In the genomic region with DNA sequence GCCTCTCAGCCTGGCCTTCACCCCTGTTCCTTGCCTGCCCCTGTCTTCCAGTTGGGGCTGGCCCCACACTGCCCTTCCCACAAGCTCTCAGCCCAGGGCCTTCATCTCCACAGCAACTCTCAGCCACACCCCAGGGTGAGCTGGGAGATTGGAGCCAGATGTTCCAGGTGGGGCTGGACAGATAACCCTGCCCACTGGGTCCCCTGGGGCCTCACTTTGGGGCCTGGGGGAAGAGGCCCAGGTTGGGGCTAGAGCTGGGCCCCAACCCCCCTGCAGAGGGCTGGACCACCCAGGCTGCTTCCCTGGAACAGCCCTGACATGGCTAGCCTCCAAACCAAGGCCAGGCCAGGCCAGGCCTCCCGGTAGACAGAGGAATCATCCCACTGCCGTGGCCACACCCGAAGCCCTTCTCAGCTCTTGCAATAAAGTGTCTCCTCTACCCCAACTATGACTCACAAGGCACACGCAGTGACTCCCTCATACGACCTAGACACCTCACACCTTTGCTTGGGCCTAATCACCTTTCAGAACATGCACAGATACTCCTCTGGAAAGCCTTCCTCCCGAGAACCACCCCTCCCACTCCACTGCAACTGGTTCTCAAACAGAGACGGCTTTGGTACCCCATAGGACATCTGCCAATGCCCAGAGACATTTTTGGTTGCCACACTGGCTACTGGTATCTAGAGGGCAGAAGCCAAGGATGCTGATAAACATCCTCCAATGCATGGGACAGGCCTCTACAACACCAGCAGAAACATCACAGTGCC, we compare ENCODE assay signal across 1 cellular context.
A peak's percentile ranks its signal among the peaks of the same experiment; 100 is the strongest.
TF ChIP-seq lines count a peak whose summit lies in the region.

No MANE protein-coding gene starts in this region.

TF ChIP-seq in K562, 482 proteins besides CTCF, POLR2A, EP300 and RAD21 (continued from another document and continues in another):
- TF ChIP-seq, protein P1, sequence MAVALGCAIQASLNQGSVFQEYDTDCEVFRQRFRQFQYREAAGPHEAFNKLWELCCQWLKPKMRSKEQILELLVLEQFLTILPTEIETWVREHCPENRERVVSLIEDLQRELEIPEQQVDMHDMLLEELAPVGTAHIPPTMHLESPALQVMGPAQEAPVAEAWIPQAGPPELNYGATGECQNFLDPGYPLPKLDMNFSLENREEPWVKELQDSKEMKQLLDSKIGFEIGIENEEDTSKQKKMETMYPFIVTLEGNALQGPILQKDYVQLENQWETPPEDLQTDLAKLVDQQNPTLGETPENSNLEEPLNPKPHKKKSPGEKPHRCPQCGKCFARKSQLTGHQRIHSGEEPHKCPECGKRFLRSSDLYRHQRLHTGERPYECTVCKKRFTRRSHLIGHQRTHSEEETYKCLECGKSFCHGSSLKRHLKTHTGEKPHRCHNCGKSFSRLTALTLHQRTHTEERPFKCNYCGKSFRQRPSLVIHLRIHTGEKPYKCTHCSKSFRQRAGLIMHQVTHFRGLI (CRISPR knock-in tag; IDR thresholded peaks at IDR 0.05) = no peak
- TF ChIP-seq, protein P2, sequence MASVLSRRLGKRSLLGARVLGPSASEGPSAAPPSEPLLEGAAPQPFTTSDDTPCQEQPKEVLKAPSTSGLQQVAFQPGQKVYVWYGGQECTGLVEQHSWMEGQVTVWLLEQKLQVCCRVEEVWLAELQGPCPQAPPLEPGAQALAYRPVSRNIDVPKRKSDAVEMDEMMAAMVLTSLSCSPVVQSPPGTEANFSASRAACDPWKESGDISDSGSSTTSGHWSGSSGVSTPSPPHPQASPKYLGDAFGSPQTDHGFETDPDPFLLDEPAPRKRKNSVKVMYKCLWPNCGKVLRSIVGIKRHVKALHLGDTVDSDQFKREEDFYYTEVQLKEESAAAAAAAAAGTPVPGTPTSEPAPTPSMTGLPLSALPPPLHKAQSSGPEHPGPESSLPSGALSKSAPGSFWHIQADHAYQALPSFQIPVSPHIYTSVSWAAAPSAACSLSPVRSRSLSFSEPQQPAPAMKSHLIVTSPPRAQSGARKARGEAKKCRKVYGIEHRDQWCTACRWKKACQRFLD (CRISPR knock-in tag; IDR thresholded peaks at IDR 0.05) = peak; percentile 73; the same call in 1 of the 2 replicates
- TF ChIP-seq, protein P3, sequence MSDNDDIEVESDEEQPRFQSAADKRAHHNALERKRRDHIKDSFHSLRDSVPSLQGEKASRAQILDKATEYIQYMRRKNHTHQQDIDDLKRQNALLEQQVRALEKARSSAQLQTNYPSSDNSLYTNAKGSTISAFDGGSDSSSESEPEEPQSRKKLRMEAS (CRISPR knock-in tag; IDR thresholded peaks at IDR 0.05) = no peak; the same call in 1 of the 2 replicates
- TF ChIP-seq RBM15 (IDR thresholded peaks at IDR 0.05; ENCODE audit: insufficient read depth, low read length) (no peak), NR3C1 (CRISPR knock-in tag; IDR thresholded peaks at IDR 0.05) (no peak), ZNF696 (CRISPR knock-in tag; conservative IDR thresholded peaks at IDR 0.05) (no peak), ZNF143 (CRISPR knock-in tag; IDR thresholded peaks at IDR 0.05) (no peak), KLF6 (CRISPR knock-in tag; IDR thresholded peaks at IDR 0.05; ENCODE audit: borderline replicate concordance) (no peak), PHTF2 (CRISPR knock-in tag; IDR thresholded peaks at IDR 0.05) (no peak), ZNF134 (CRISPR knock-in tag; conservative IDR thresholded peaks at IDR 0.05) (no peak; the same call in 1 of the 2 replicates), ZNF583 (CRISPR knock-in tag; IDR thresholded peaks at IDR 0.05) (no peak; the same call in 1 of the 2 replicates), CAMTA2 (CRISPR knock-in tag; conservative IDR thresholded peaks at IDR 0.05) (no peak), FOXM1 (IDR thresholded peaks at IDR 0.05; ENCODE audit: low read depth) (peak; percentile 78), FOXM1 (CRISPR knock-in tag; IDR thresholded peaks at IDR 0.05; ENCODE audit: low read depth) (no peak), KAT2B (IDR thresholded peaks at IDR 0.05; ENCODE audit: low read depth, low read length) (no peak), CBX2 (IDR thresholded peaks at IDR 0.05; ENCODE audit: insufficient read depth, low read length, poor library complexity, severe bottlenecking) (no peak), GATA2 (CRISPR knock-in tag; IDR thresholded peaks at IDR 0.05) (peak; percentile 97), MYBL2 (IDR thresholded peaks at IDR 0.05; ENCODE audit: low read depth) (no peak), MYBL2 (CRISPR knock-in tag; IDR thresholded peaks at IDR 0.05; ENCODE audit: borderline replicate concordance) (no peak), GATAD2B (IDR thresholded peaks at IDR 0.05; ENCODE audit: borderline replicate concordance) (peak; percentile 96), NBN (IDR thresholded peaks at IDR 0.05; ENCODE audit: low read depth) (peak; percentile 73), ZNF785 (CRISPR knock-in tag; IDR thresholded peaks at IDR 0.05) (no peak), ZNF316 (IDR thresholded peaks at IDR 0.05) (no peak), TRIM28 (IDR thresholded peaks at IDR 0.05) (no peak; the same call in 1 of the 2 replicates), STAT5A (IDR thresholded peaks at IDR 0.05; ENCODE audit: borderline replicate concordance, low read length) (peak; percentile 88), ZNF133 (CRISPR knock-in tag; IDR thresholded peaks at IDR 0.05) (no peak), BCL6 (CRISPR knock-in tag; IDR thresholded peaks at IDR 0.05) (no peak)
- TF ChIP-seq, protein P4, sequence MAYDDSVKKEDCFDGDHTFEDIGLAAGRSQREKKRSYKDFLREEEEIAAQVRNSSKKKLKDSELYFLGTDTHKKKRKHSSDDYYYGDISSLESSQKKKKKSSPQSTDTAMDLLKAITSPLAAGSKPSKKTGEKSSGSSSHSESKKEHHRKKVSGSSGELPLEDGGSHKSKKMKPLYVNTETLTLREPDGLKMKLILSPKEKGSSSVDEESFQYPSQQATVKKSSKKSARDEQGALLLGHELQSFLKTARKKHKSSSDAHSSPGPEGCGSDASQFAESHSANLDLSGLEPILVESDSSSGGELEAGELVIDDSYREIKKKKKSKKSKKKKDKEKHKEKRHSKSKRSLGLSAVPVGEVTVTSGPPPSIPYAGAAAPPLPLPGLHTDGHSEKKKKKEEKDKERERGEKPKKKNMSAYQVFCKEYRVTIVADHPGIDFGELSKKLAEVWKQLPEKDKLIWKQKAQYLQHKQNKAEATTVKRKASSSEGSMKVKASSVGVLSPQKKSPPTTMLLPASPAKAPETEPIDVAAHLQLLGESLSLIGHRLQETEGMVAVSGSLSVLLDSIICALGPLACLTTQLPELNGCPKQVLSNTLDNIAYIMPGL (CRISPR knock-in tag; IDR thresholded peaks at IDR 0.05) = peak; percentile 48; the same call in 1 of the 2 replicates
- TF ChIP-seq, protein P5, sequence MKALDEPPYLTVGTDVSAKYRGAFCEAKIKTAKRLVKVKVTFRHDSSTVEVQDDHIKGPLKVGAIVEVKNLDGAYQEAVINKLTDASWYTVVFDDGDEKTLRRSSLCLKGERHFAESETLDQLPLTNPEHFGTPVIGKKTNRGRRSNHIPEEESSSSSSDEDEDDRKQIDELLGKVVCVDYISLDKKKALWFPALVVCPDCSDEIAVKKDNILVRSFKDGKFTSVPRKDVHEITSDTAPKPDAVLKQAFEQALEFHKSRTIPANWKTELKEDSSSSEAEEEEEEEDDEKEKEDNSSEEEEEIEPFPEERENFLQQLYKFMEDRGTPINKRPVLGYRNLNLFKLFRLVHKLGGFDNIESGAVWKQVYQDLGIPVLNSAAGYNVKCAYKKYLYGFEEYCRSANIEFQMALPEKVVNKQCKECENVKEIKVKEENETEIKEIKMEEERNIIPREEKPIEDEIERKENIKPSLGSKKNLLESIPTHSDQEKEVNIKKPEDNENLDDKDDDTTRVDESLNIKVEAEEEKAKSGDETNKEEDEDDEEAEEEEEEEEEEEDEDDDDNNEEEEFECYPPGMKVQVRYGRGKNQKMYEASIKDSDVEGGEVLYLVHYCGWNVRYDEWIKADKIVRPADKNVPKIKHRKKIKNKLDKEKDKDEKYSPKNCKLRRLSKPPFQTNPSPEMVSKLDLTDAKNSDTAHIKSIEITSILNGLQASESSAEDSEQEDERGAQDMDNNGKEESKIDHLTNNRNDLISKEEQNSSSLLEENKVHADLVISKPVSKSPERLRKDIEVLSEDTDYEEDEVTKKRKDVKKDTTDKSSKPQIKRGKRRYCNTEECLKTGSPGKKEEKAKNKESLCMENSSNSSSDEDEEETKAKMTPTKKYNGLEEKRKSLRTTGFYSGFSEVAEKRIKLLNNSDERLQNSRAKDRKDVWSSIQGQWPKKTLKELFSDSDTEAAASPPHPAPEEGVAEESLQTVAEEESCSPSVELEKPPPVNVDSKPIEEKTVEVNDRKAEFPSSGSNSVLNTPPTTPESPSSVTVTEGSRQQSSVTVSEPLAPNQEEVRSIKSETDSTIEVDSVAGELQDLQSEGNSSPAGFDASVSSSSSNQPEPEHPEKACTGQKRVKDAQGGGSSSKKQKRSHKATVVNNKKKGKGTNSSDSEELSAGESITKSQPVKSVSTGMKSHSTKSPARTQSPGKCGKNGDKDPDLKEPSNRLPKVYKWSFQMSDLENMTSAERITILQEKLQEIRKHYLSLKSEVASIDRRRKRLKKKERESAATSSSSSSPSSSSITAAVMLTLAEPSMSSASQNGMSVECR (CRISPR knock-in tag; IDR thresholded peaks at IDR 0.05) = peak; percentile 46; the same call in 1 of the 2 replicates
- TF ChIP-seq, protein P6, sequence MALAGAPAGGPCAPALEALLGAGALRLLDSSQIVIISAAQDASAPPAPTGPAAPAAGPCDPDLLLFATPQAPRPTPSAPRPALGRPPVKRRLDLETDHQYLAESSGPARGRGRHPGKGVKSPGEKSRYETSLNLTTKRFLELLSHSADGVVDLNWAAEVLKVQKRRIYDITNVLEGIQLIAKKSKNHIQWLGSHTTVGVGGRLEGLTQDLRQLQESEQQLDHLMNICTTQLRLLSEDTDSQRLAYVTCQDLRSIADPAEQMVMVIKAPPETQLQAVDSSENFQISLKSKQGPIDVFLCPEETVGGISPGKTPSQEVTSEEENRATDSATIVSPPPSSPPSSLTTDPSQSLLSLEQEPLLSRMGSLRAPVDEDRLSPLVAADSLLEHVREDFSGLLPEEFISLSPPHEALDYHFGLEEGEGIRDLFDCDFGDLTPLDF (CRISPR knock-in tag; IDR thresholded peaks at IDR 0.05) = no peak; the same call in 1 of the 2 replicates
- TF ChIP-seq, protein P7, sequence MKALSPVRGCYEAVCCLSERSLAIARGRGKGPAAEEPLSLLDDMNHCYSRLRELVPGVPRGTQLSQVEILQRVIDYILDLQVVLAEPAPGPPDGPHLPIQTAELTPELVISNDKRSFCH (CRISPR knock-in tag; IDR thresholded peaks at IDR 0.05) = no peak
- TF ChIP-seq, protein P7 (tag; IDR thresholded peaks at IDR 0.05) = 0 out of 2 replicates have a peak, but pooled peaks have one; percentile 77
- TF ChIP-seq, protein P8, sequence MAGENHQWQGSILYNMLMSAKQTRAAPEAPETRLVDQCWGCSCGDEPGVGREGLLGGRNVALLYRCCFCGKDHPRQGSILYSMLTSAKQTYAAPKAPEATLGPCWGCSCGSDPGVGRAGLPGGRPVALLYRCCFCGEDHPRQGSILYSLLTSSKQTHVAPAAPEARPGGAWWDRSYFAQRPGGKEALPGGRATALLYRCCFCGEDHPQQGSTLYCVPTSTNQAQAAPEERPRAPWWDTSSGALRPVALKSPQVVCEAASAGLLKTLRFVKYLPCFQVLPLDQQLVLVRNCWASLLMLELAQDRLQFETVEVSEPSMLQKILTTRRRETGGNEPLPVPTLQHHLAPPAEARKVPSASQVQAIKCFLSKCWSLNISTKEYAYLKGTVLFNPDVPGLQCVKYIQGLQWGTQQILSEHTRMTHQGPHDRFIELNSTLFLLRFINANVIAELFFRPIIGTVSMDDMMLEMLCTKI (IDR thresholded peaks at IDR 0.05; ENCODE audit: partially characterized antibody) = no peak
- TF ChIP-seq, protein P9, sequence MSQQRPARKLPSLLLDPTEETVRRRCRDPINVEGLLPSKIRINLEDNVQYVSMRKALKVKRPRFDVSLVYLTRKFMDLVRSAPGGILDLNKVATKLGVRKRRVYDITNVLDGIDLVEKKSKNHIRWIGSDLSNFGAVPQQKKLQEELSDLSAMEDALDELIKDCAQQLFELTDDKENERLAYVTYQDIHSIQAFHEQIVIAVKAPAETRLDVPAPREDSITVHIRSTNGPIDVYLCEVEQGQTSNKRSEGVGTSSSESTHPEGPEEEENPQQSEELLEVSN (IDR thresholded peaks at IDR 0.05; ENCODE audit: borderline replicate concordance in 1 of 2, extremely low read depth in 1 of 2, insufficient read depth in 1 of 2, insufficient read length in 1 of 2, low read depth in 1 of 2, low read length in 1 of 2, poor library complexity in 1 of 2, severe bottlenecking in 1 of 2) = peak; percentile 38 to 58
- TF ChIP-seq, protein P10, sequence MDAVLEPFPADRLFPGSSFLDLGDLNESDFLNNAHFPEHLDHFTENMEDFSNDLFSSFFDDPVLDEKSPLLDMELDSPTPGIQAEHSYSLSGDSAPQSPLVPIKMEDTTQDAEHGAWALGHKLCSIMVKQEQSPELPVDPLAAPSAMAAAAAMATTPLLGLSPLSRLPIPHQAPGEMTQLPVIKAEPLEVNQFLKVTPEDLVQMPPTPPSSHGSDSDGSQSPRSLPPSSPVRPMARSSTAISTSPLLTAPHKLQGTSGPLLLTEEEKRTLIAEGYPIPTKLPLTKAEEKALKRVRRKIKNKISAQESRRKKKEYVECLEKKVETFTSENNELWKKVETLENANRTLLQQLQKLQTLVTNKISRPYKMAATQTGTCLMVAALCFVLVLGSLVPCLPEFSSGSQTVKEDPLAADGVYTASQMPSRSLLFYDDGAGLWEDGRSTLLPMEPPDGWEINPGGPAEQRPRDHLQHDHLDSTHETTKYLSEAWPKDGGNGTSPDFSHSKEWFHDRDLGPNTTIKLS (IDR thresholded peaks at IDR 0.05; ENCODE audit: borderline replicate concordance, low read depth) = 0 out of 2 replicates have a peak, but pooled peaks have one; percentile 40
- TF ChIP-seq, protein P11, sequence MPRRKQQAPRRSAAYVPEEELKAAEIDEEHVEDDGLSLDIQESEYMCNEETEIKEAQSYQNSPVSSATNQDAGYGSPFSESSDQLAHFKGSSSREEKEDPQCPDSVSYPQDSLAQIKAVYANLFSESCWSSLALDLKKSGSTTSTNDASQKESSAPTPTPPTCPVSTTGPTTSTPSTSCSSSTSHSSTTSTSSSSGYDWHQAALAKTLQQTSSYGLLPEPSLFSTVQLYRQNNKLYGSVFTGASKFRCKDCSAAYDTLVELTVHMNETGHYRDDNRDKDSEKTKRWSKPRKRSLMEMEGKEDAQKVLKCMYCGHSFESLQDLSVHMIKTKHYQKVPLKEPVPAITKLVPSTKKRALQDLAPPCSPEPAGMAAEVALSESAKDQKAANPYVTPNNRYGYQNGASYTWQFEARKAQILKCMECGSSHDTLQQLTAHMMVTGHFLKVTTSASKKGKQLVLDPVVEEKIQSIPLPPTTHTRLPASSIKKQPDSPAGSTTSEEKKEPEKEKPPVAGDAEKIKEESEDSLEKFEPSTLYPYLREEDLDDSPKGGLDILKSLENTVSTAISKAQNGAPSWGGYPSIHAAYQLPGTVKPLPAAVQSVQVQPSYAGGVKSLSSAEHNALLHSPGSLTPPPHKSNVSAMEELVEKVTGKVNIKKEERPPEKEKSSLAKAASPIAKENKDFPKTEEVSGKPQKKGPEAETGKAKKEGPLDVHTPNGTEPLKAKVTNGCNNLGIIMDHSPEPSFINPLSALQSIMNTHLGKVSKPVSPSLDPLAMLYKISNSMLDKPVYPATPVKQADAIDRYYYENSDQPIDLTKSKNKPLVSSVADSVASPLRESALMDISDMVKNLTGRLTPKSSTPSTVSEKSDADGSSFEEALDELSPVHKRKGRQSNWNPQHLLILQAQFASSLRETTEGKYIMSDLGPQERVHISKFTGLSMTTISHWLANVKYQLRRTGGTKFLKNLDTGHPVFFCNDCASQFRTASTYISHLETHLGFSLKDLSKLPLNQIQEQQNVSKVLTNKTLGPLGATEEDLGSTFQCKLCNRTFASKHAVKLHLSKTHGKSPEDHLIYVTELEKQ (CRISPR knock-in tag; IDR thresholded peaks at IDR 0.05) = no peak
